Comparison of ENCODE assay signal across 5 cellular contexts in the genomic region with DNA sequence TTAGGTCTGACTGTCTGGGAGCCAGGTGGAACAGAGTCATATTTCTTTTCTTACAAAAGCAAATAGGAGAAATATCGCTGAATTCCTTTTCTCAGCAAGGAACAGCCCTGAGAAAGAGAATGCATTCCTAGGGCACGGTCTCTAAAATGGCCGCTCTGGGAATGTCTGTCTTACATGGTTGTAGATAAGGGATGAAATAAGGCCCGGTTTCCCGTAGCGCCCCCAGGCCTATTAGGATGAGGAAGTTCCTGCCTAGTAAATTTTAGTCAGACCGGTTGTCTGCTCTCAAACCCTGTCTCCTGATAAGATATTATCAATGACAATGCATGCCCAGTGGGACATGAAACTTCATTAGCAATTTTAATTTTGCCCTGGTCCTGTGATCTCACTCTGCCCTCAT. TPM values are rescaled to one million over a fixed set of nuclear protein-coding genes. Genes with fewer than 3 reads are reported as not detected.
"Had no signal": no experiment of that assay in that cellular context is flagged by ENCODE, and none has a peak within 500 bp of the region (broad histone marks: within the 10 kb centered on the region; RNA-seq: fewer than 3 reads in every experiment).

No MANE protein-coding gene starts in this region.

RNA-seq across cellular contexts. Expression of a gene that starts 54.0 kb away (rescaled TPM):
- total RNA-seq: naive thymus-derived CD8-positive, alpha-beta T cell; natural killer cell treated with Interleukin-12 subunit alpha and Interleukin-12 subunit beta and Interleukin-15 and Interleukin-18, amount 100 ng/mL, for 72 hours; pulmonary artery endothelial cell; suprapubic skin; upper lobe of right lung had no signal
- polyA plus RNA-seq: naive thymus-derived CD8-positive, alpha-beta T cell had no signal
